In the genomic region with DNA sequence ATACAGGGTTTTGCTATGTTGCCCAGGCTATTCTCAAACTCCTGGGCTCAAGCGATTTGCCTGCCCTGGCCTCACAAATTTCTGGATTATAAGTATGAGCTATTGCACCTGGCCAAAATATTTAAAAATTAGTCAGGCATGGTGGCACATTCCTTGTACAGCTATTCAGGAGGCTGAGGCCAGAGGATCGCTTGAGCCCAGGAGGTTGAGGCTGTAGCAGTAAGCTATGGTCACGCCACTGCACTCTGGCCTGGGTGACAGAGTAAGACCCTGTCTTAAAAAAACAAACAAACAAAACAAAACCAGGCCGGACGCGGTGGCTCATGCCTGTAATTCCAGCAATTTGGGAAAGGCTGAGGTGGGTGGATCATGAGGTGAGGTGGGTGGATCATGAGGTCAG, we compare ENCODE assay signal across 34 cellular contexts. TPM values are rescaled to one million over a fixed set of nuclear protein-coding genes. Genes with fewer than 3 reads are reported as not detected.
"Had no signal": no experiment of that assay in that cellular context is flagged by ENCODE, and none has a peak within 500 bp of the region (broad histone marks: within the 10 kb centered on the region; RNA-seq: fewer than 3 reads in every experiment).

No MANE protein-coding gene starts in this region.

- H3K4me3 ChIP-seq: adrenal gland, ascending aorta, body of pancreas, breast epithelium, cardiac muscle cell had no signal

- ATAC-seq: activated naive CD4-positive, alpha-beta T cell treated with anti-CD3 and anti-CD28 coated beads, Interleukin-2, amount 50 U/mL, for 72 hours; activated naive CD8-positive, alpha-beta T cell treated with anti-CD3 and anti-CD28 coated beads, Interleukin-2, amount 50 U/mL, for 24 hours; activated T-cell treated with anti-CD3 and anti-CD28 coated beads, Interleukin-2, amount 50 U/mL, for 4 hours; activated T-cell treated with anti-CD3 and anti-CD28 coated beads, Interleukin-2, amount 50 U/mL, for 72 hours; activated T-helper 17 cell treated with anti-CD3 and anti-CD28 coated beads, Interleukin-2, amount 50 U/mL, for 72 hours; body of pancreas had no signal

- FAIRE-seq: astrocyte, bronchial epithelial cell had no signal

- H3K36me3 ChIP-seq: adrenal gland, ascending aorta, brain microvascular endothelial cell, breast epithelium, cardiac muscle cell had no signal

- H3K9me3 ChIP-seq: adrenal gland, ascending aorta, body of pancreas, breast epithelium had no signal

- H3K4me1 ChIP-seq: adrenal gland, ascending aorta, body of pancreas, breast epithelium had no signal

- H3K27ac ChIP-seq: adrenal gland, ascending aorta, body of pancreas, brain microvascular endothelial cell, breast epithelium, cardiac muscle cell had no signal

- H3K27me3 ChIP-seq: adrenal gland, ascending aorta, body of pancreas, brain microvascular endothelial cell, breast epithelium, cardiac muscle cell had no signal

- DNase-seq: activated effector memory CD4-positive, alpha-beta T cell treated with anti-CD3 and anti-CD28 coated beads, Interleukin-2, amount 50 U/mL, for 16 hours; activated effector memory CD4-positive, alpha-beta T cell treated with Interleukin-2 at 50 U/mL for 16 hours; activated gamma-delta T cell; activated gamma-delta T cell treated with Interleukin-2 at 50 U/mL for 16 hours; activated naive CD4-positive, alpha-beta T cell; activated naive CD4-positive, alpha-beta T cell treated with anti-CD3 and anti-CD28 coated beads for 36 hours; activated naive CD4-positive, alpha-beta T cell treated with anti-CD3 and anti-CD28 coated beads, Interleukin-2, amount 10 ng/mL, durations not matched to agents 7 days and 5 days; activated naive CD4-positive, alpha-beta T cell treated with anti-CD3 and anti-CD28 coated beads, Interleukin-2, amount 50 U/mL, for 16 hours; activated naive CD4-positive, alpha-beta T cell treated with Interleukin-2 at 50 U/mL for 16 hours; activated naive CD8-positive, alpha-beta T cell treated with anti-CD3 and anti-CD28 coated beads for 36 hours; activated naive CD8-positive, alpha-beta T cell treated with anti-CD3 and anti-CD28 coated beads, Interleukin-2, amount 10 ng/mL, durations not matched to agents 7 days and 5 days; activated naive CD8-positive, alpha-beta T cell treated with anti-CD3 and anti-CD28 coated beads, Interleukin-2, amount 50 U/mL, for 24 hours; activated T-cell treated with anti-CD3 and anti-CD28 coated beads, Interleukin-2, amount 50 U/mL, for 1 hour; activated T-cell treated with anti-CD3 and anti-CD28 coated beads, Interleukin-2, amount 50 U/mL, for 24 hours; activated T-cell treated with anti-CD3 and anti-CD28 coated beads, Interleukin-2, amount 50 U/mL, for 4 hours; activated T-cell treated with anti-CD3 and anti-CD28 coated beads, Interleukin-2, amount 50 U/mL, for 48 hours; activated T-cell treated with anti-CD3 and anti-CD28 coated beads, Interleukin-2, amount 50 U/mL, for 72 hours; adrenal gland; amniotic stem cell; amygdala; anterior cingulate cortex; aorta; body of pancreas; brain microvascular endothelial cell; caudate nucleus; central memory CD4-positive, alpha-beta T cell; cerebellar nuclear complex had no signal

RNA-seq across cellular contexts. Expression of gene DNAJC12, which starts 32.0 kb away (rescaled TPM):
- total RNA-seq: bronchial epithelial cell had no signal
